In the genomic region with DNA sequence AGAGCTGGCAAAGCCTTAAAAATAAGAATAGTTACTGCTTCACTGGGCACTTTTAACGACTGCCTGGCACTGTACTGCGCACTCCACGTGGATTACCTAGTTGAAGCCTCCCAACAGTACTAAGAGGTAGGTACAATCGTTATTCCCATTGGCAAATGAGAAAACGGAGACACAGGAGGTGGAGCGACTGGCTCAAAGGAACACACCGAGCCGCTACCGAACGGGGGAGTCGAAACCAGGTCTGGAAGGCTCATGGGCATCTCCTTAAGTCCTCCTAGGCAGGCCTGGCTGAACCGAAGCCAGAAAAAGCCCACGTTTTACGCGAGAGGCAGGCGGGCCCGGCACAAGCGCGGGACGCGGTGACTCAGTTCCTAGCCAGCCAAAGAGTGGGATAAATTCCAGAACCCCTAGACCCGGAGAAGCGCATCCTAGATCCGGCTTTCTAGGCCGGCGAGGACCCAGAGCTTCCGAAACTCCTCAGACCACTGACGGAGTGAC, we compare ENCODE assay signal across 8 cellular contexts. TPM values are rescaled to one million over a fixed set of nuclear protein-coding genes. Genes with fewer than 3 reads are reported as not detected.
A peak's percentile ranks its signal among the peaks of the same experiment; 100 is the strongest.
DNase-seq lines count a peak whose midpoint lies in the region; ATAC-seq and TF ChIP-seq lines count a peak whose summit lies in the region.

No MANE protein-coding gene starts in this region.

- no peak for TF ChIP-seq CTCF in choroid plexus epithelial cell (conservative IDR thresholded peaks at IDR 0.05; ENCODE audit: low read depth, low read length)

- DNase-seq in NCI-H1436 (lab: John Stamatoyannopoulos, UW) = peak; percentile 26
- DNase-seq in NCI-H1436 treated with DMSO at 0.1 percent for 48 hours (lab: John Stamatoyannopoulos, UW) = no peak
- DNase-seq in HS-5 (ENCODE audit: low read depth) = peak; percentile 33
- DNase-seq in T1000 (lab: John Stamatoyannopoulos, UW) = peak; percentile 24
- DNase-seq in choroid plexus epithelial cell (ENCODE audit: low read depth) = peak; percentile 79
- no peak for DNase-seq in left lobe of liver (ENCODE audit: low spot score)
- DNase-seq in stimulated activated CD4-positive, alpha-beta T cell treated with anti-CD3 and anti-CD28 coated beads, Interleukin-4, amount 100 ng/mL, for 24 hours = peak; percentile 51
- DNase-seq in GDM1 (lab: John Stamatoyannopoulos, UW) = no peak

- H3K4me3 ChIP-seq in choroid plexus epithelial cell (ENCODE audit: low read depth, low read length) = peak overlapping the region; percentile 100

- peak; percentile 51 for ATAC-seq in left lobe of liver

RNA-seq across cellular contexts. Expression of a gene that starts 0.5 kb away (rescaled TPM):
- 32.7 TPM for total RNA-seq in left lobe of liver

RNA-seq across cellular contexts. Expression of a gene that starts 0.9 kb away (rescaled TPM):
- 25.8 TPM for total RNA-seq in left lobe of liver

RNA-seq across cellular contexts. Expression of a gene that starts 30.7 kb away (rescaled TPM):
- 2.3 TPM for total RNA-seq in left lobe of liver

RNA-seq across cellular contexts. Expression of a gene that starts 30.8 kb away (rescaled TPM):
- 14.4 TPM for total RNA-seq in left lobe of liver

RNA-seq across cellular contexts. Expression of a gene that starts 33.4 kb away (rescaled TPM):
- total RNA-seq in left lobe of liver = 37.4 TPM

Comparison
In these comparisons a context has a peak if more than half of its experiments do, and no peak if none do; other contexts are left out.
1. DNase-seq: peak in NCI-H1436 (single experiment), HS-5 (single experiment), T1000 (single experiment), choroid plexus epithelial cell (single experiment) and stimulated activated CD4-positive, alpha-beta T cell treated with anti-CD3 and anti-CD28 coated beads, Interleukin-4, amount 100 ng/mL, for 24 hours (single experiment); none in NCI-H1436 treated with DMSO at 0.1 percent for 48 hours (single experiment), left lobe of liver (single experiment) and GDM1 (single experiment).